In genomic region chr5:178152491-178153444, GRCh38 we compare ENCODE assay signal across 8 cellular contexts. TPM values are rescaled to one million over a fixed set of nuclear protein-coding genes. Genes with fewer than 3 reads are reported as not detected.
DNase-seq lines count a peak whose midpoint lies in the region; TF ChIP-seq lines count a peak whose summit lies in the region.

No MANE protein-coding gene starts in this region.

- TF ChIP-seq POLR2A in sigmoid colon (IDR thresholded peaks at IDR 0.05) = no peak

- no peak for TF ChIP-seq EP300 in sigmoid colon (IDR thresholded peaks at IDR 0.05)

- H3K9me3 ChIP-seq in SJCRH30 (replicated peaks) (no peaks in the 10 kb centered on the region), sigmoid colon (no peaks in the 10 kb centered on the region)

- 39 to 52% methylated on average over 31 of the region's 31 CpGs for WGBS in sigmoid colon, 2 donors

- peak overlapping the region; percentile 43 for H3K27ac ChIP-seq in SJCRH30
- H3K27ac ChIP-seq in sigmoid colon = peak overlapping the region; percentile 70 to 82 (median 80)

- H3K27me3 ChIP-seq in SJCRH30 (no peaks in the 10 kb centered on the region), sigmoid colon (no peaks in the 10 kb centered on the region)

- H3K36me3 ChIP-seq in SJCRH30 = peaks cover 42% of the 10 kb centered on the region
- peaks cover 14 to 39% (median 21%) of the 10 kb centered on the region in 4 donors for H3K36me3 ChIP-seq in sigmoid colon

- DNase-seq in SJCRH30 = no peak
- no peak for DNase-seq in fibroblast of pulmonary artery (ENCODE audit: low read depth)
- DNase-seq in sigmoid colon = no peak
- no peak for DNase-seq in mesenteric fat pad (ENCODE audit: low spot score)
- no peak for DNase-seq in SIG-M5 (lab: John Stamatoyannopoulos, UW)
- no peak for DNase-seq in hippocampal formation (lab: John Stamatoyannopoulos, UW)
- no peak for DNase-seq in NCI-H2081 (lab: John Stamatoyannopoulos, UW)

- H3K4me3 ChIP-seq in GM12875 (ENCODE audit: low read depth, low read length) (peak overlapping the region; percentile 83), SJCRH30 (peak overlapping the region; percentile 77), fibroblast of pulmonary artery (replicated peaks; ENCODE audit: low read depth, low read length) (peak overlapping the region; percentile 73), sigmoid colon (peak overlapping the region; percentile 56 to 88 (median 72))

- H3K4me1 ChIP-seq in SJCRH30 (no peaks in the 10 kb centered on the region), sigmoid colon (peaks cover 0 to 28% (median 18%) of the 10 kb centered on the region in 4 donors)

- no peak for TF ChIP-seq CTCF in GM12875 (IDR thresholded peaks at IDR 0.05; ENCODE audit: borderline replicate concordance, insufficient read depth, low read depth, low read length)
- TF ChIP-seq CTCF in fibroblast of pulmonary artery (IDR thresholded peaks at IDR 0.05; ENCODE audit: low read length, missing control alignments) = no peak
- no peak for TF ChIP-seq CTCF in sigmoid colon (IDR thresholded peaks at IDR 0.05)

- intact Hi-C loops in sigmoid colon (cut with DNase I) = loop anchor here (2.0 to 5.0 kb wide), 2 partner anchors 22 to 55 kb away; partner anchors contain the start of gene RMND5B

RNA-seq across cellular contexts. Expression of gene NHP2, which starts 0.9 kb away (rescaled TPM):
- 277 and 303 TPM in 2 replicates for total RNA-seq in SJCRH30 (2014; rRNA removed; shearing (Covaris generic))
- total RNA-seq in sigmoid colon = 100 to 1,000 TPM in 3 of 4 donors, 10 to 100 TPM in 1; 77.8 to 231 (median 185) TPM
- 100 to 1,000 TPM; 131 to 177 (median 156) TPM for polyA plus RNA-seq in sigmoid colon
- total RNA-seq in mesenteric fat pad = 99.2 TPM

RNA-seq across cellular contexts. Expression of gene RMND5B, which starts 22.0 kb away (rescaled TPM):
- 24.6 and 24.7 TPM in 2 replicates for total RNA-seq in SJCRH30 (2014; rRNA removed; shearing (Covaris generic))
- total RNA-seq in sigmoid colon (10 to 100 TPM; 37.5 to 44.8 (median 42.0) TPM), mesenteric fat pad (32.9 TPM)
- polyA plus RNA-seq in sigmoid colon = 10 to 100 TPM; 25.2 to 36.2 (median 30.5) TPM

RNA-seq across cellular contexts. Expression of gene GMCL2, which starts 34.4 kb away (rescaled TPM):
- total RNA-seq in SJCRH30 (2014; rRNA removed; shearing (Covaris generic)) = not detected in 2 replicates
- total RNA-seq in sigmoid colon (not detected), mesenteric fat pad (not detected)
- under 1 TPM in 1 of 3 donors, not detected in 2; 0.01 TPM for polyA plus RNA-seq in sigmoid colon

RNA-seq across cellular contexts. Expression of gene N4BP3, which starts 39.4 kb away (rescaled TPM):
- 43.8 and 45.8 TPM in 2 replicates for total RNA-seq in SJCRH30 (2014; rRNA removed; shearing (Covaris generic))
- total RNA-seq in sigmoid colon (1 to 10 TPM in 3 of 4 donors, under 1 TPM in 1; 0.95 to 3.0 (median 1.6) TPM), mesenteric fat pad (2.4 TPM)
- 1 to 10 TPM in 2 of 3 donors, under 1 TPM in 1; 0.69 to 2.3 (median 1.2) TPM for polyA plus RNA-seq in sigmoid colon

RNA-seq across cellular contexts. Expression of gene HNRNPAB, which starts 51.6 kb away (rescaled TPM):
- 244 and 266 TPM in 2 replicates for total RNA-seq in SJCRH30 (2014; rRNA removed; shearing (Covaris generic))
- total RNA-seq in sigmoid colon (100 to 1,000 TPM in 1 of 4 donors, 10 to 100 TPM in 3; 77.8 to 101 (median 83.0) TPM), mesenteric fat pad (186 TPM)
- polyA plus RNA-seq in sigmoid colon = 100 to 1,000 TPM; 212 to 227 (median 219) TPM
